ENCODE assay signal across 23 cellular contexts in the genomic region with DNA sequence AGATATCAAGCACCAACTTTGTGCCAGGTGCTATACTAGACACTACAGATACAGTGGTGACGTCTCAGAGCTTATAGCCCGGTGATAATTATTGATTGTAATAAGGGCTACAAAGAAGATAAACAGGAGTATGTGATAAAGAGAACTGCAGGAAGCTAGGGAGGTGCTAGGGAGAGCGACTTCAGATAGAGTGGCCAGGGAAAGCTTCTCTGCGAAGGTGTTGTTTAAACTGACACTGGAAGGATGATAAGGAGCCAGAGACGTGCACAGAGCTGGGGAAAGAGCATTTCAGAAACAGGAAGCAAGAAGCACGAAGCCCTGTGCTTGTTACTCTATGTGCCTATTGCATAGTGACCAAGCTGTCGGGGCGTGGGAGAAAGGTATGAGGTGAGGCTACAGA. TPM values are rescaled to one million over a fixed set of nuclear protein-coding genes. Genes with fewer than 3 reads are reported as not detected.
DNase-seq lines count a peak whose midpoint lies in the region; ATAC-seq, FAIRE-seq and TF ChIP-seq lines count a peak whose summit lies in the region.
"Had no signal": no experiment of that assay in that cellular context is flagged by ENCODE, and none has a peak within 500 bp of the region (broad histone marks: within the 10 kb centered on the region; RNA-seq: fewer than 3 reads in every experiment).

No MANE protein-coding gene starts in this region.

- peak overlapping the region; percentile 12 for H3K4me2 ChIP-seq in neural progenitor cell

- H3K9me3 ChIP-seq in Caco-2: no peaks in the 10 kb centered on the region
- H3K9me3 ChIP-seq in endodermal cell (ENCODE audit: control insufficient read depth, low read length): no peaks in the 10 kb centered on the region
- no peaks in the 10 kb centered on the region for H3K9me3 ChIP-seq in neural progenitor cell (ENCODE audit: low read depth)
- no peaks in the 10 kb centered on the region for H3K9me3 ChIP-seq in CD8-positive, alpha-beta memory T cell (ENCODE audit: low read length)
- H3K9me3 ChIP-seq: SJSA1 had no signal

- H3K9ac ChIP-seq in endodermal cell (ENCODE audit: extremely low read depth, low read length, poor library complexity, severe bottlenecking) (no peak overlapping the region), neural progenitor cell (no peak overlapping the region)

- H3K4me1 Mint-ChIP-seq in Caco-2 (ENCODE audit: low read depth, unreplicated experiment) (peaks cover 17% of the 10 kb centered on the region), endodermal cell (peaks cover 68% of the 10 kb centered on the region), neural progenitor cell (peaks cover 71% of the 10 kb centered on the region)
- H3K4me1 Mint-ChIP-seq in CD8-positive, alpha-beta memory T cell: no peaks in the 10 kb centered on the region
- H3K4me1 Mint-ChIP-seq in activated CD8-positive, alpha-beta T cell treated with anti-CD3 and anti-CD28 coated beads for 36 hours (ENCODE audit: low read depth): no peaks in the 10 kb centered on the region

- H3K27ac Mint-ChIP-seq in Caco-2 (ENCODE audit: unreplicated experiment) (no peak overlapping the region), endodermal cell (peak overlapping the region; percentile 64), neural progenitor cell (peak overlapping the region; percentile 84)
- no peak overlapping the region for H3K27ac Mint-ChIP-seq in CD8-positive, alpha-beta memory T cell
- no peak overlapping the region for H3K27ac Mint-ChIP-seq in activated CD8-positive, alpha-beta T cell treated with anti-CD3 and anti-CD28 coated beads for 36 hours
- H3K27ac Mint-ChIP-seq: HFFc6 had no signal

- H4K20me1 ChIP-seq in neural progenitor cell (ENCODE audit: low read depth): no peaks in the 10 kb centered on the region

- H3K4me3 ChIP-seq in Caco-2 (ENCODE audit: low read depth, low read length): no peak overlapping the region
- H3K4me3 ChIP-seq in endodermal cell (ENCODE audit: low read length): no peak overlapping the region
- no peak overlapping the region for H3K4me3 ChIP-seq in neural progenitor cell
- no peak overlapping the region for H3K4me3 ChIP-seq in CD8-positive, alpha-beta memory T cell (ENCODE audit: low read length)
- H3K4me3 ChIP-seq: K562, SJSA1 had no signal

- TF ChIP-seq CTCF in Caco-2 (IDR thresholded peaks at IDR 0.05; ENCODE audit: insufficient read depth in 1 of 2, low read depth in 1 of 2, low read length in 1 of 2, severe bottlenecking in 1 of 2, unreplicated experiment in 1 of 2): no peak
- TF ChIP-seq CTCF in endodermal cell (conservative IDR thresholded peaks at IDR 0.05): no peak
- no peak for TF ChIP-seq CTCF in neural progenitor cell (IDR thresholded peaks at IDR 0.05)
- no peak for TF ChIP-seq CTCF in activated CD8-positive, alpha-beta T cell treated with anti-CD3 and anti-CD28 coated beads for 36 hours (IDR thresholded peaks at IDR 0.05)

- POLR2A ChIA-PET in Caco-2 (lab: Charles Lee): no interaction called here
- POLR2A ChIA-PET in CD8-positive, alpha-beta memory T cell (lab: Charles Lee): no interaction called here
- POLR2A ChIA-PET in activated CD8-positive, alpha-beta T cell treated with anti-CD3 and anti-CD28 coated beads for 36 hours (lab: Charles Lee): no interaction called here

- H3K79me2 ChIP-seq in neural progenitor cell (ENCODE audit: low read depth): peaks cover 4% of the 10 kb centered on the region

- ATAC-seq in activated CD8-positive, alpha-beta T cell treated with anti-CD3 and anti-CD28 coated beads for 36 hours: no peak
- ATAC-seq: HepG2, K562, Panc1 had no signal

- H3K36me3 ChIP-seq in Caco-2 (ENCODE audit: control insufficient read depth, insufficient read depth, low read length): no peaks in the 10 kb centered on the region
- H3K36me3 ChIP-seq in endodermal cell (ENCODE audit: control insufficient read depth, insufficient read depth, low read length): no peaks in the 10 kb centered on the region
- no peaks in the 10 kb centered on the region for H3K36me3 ChIP-seq in neural progenitor cell
- H3K36me3 ChIP-seq in CD8-positive, alpha-beta memory T cell (ENCODE audit: insufficient read depth, low read length): no peaks in the 10 kb centered on the region
- H3K36me3 ChIP-seq: SJSA1 had no signal

- WGBS in endodermal cell (ENCODE audit: insufficient coverage in 1 of 2, insufficient read length in 1 of 2), 2 experiments: 25 to 33% methylated on average over 4 to 8 of the region's 8 CpGs

- H3K36me3 Mint-ChIP-seq in Caco-2 (ENCODE audit: insufficient read depth, unreplicated experiment) (no peaks in the 10 kb centered on the region), endodermal cell (ENCODE audit: low read depth) (no peaks in the 10 kb centered on the region), neural progenitor cell (no peaks in the 10 kb centered on the region)
- no peaks in the 10 kb centered on the region for H3K36me3 Mint-ChIP-seq in CD8-positive, alpha-beta memory T cell
- no peaks in the 10 kb centered on the region for H3K36me3 Mint-ChIP-seq in activated CD8-positive, alpha-beta T cell treated with anti-CD3 and anti-CD28 coated beads for 36 hours (ENCODE audit: low read depth)

- H3K4me1 ChIP-seq in Caco-2 (no peaks in the 10 kb centered on the region; the same call in 1 of the 2 replicates), endodermal cell (ENCODE audit: control insufficient read depth, insufficient read depth, low read length) (peaks cover 30% of the 10 kb centered on the region), neural progenitor cell (peaks cover 71% of the 10 kb centered on the region)
- H3K4me1 ChIP-seq in CD8-positive, alpha-beta memory T cell (ENCODE audit: insufficient read depth, low read length): no peaks in the 10 kb centered on the region
- H3K4me1 ChIP-seq: SJSA1 had no signal

- H3K27me3 Mint-ChIP-seq in Caco-2 (ENCODE audit: insufficient read depth, unreplicated experiment) (peaks cover 7% of the 10 kb centered on the region), endodermal cell (ENCODE audit: insufficient read depth) (peaks cover 3% of the 10 kb centered on the region), neural progenitor cell (ENCODE audit: insufficient read depth, low read depth) (peaks cover 7% of the 10 kb centered on the region)
- H3K27me3 Mint-ChIP-seq in CD8-positive, alpha-beta memory T cell: peaks cover 15 to 34% of the 10 kb centered on the region in 2 donors
- H3K27me3 Mint-ChIP-seq in activated CD8-positive, alpha-beta T cell treated with anti-CD3 and anti-CD28 coated beads for 36 hours: peaks cover 33% of the 10 kb centered on the region

- H3F3A ChIP-seq in neural progenitor cell (ENCODE audit: low read depth): peaks cover 51% of the 10 kb centered on the region

- FAIRE-seq in HTR-8/SVneo (lab: Jason Lieb, UNC) (peak; percentile 80), RCC 7860 (lab: Jason Lieb, UNC) (no peak)
- FAIRE-seq: A204.1, H54, HepG2, K562 had no signal

- DNase-seq in Caco-2 (no peak), HTR-8/SVneo (ENCODE audit: insufficient read length, low spot score) (no peak), endodermal cell (peak; percentile 71), neural progenitor cell (ENCODE audit: low spot score) (no peak), RCC 7860 (ENCODE audit: low spot score) (no peak)
- no peak for DNase-seq in CD8-positive, alpha-beta memory T cell
- DNase-seq in activated CD8-positive, alpha-beta T cell treated with anti-CD3 and anti-CD28 coated beads for 36 hours: no peak
- DNase-seq: DMS79, HFFc6, MM.1S, NCI-H1092 treated with DMSO at 0.1 percent for 48 hours, NCI-H1436 treated with DMSO at 0.1 percent for 48 hours, NCI-H2029 treated with DMSO at 0.1 percent for 48 hours, NCI-H226, NCI-H510A treated with DMSO at 0.1 percent for 48 hours, NCI-H748 treated with DMSO at 0.1 percent for 48 hours had no signal

- H3K4me3 Mint-ChIP-seq in Caco-2 (ENCODE audit: unreplicated experiment) (peak overlapping the region; percentile 5), endodermal cell (peak overlapping the region; percentile 3), neural progenitor cell (no peak overlapping the region)
- H3K4me3 Mint-ChIP-seq in CD8-positive, alpha-beta memory T cell: no peak overlapping the region
- H3K4me3 Mint-ChIP-seq in activated CD8-positive, alpha-beta T cell treated with anti-CD3 and anti-CD28 coated beads for 36 hours: no peak overlapping the region
- H3K4me3 Mint-ChIP-seq: HFFc6 had no signal

- BruUV-seq in Caco-2 (replicated peaks; lab: Mats Ljungman, UMichigan): no TSS peak

- H3K27ac ChIP-seq in endodermal cell (ENCODE audit: low read depth, low read length) (no peak overlapping the region), neural progenitor cell (no peak overlapping the region)
- H3K27ac ChIP-seq in CD8-positive, alpha-beta memory T cell (ENCODE audit: low read depth, low read length): no peak overlapping the region
- H3K27ac ChIP-seq: C4-2B, SJSA1 had no signal

- peak overlapping the region; percentile 66 for H2AFZ ChIP-seq in neural progenitor cell (replicated peaks)

- no peaks in the 10 kb centered on the region; the same call in 1 of the 2 replicates for H3K27me3 ChIP-seq in Caco-2 (replicated peaks; ENCODE audit: control insufficient read depth, insufficient read depth, low read length)
- no peaks in the 10 kb centered on the region for H3K27me3 ChIP-seq in endodermal cell (ENCODE audit: control insufficient read depth, insufficient read depth, low read length, poor library complexity, severe bottlenecking)
- no peaks in the 10 kb centered on the region for H3K27me3 ChIP-seq in neural progenitor cell
- peaks cover 3% of the 10 kb centered on the region for H3K27me3 ChIP-seq in CD8-positive, alpha-beta memory T cell (ENCODE audit: insufficient read depth, low read length, poor library complexity, severe bottlenecking)

- H3K9me3 Mint-ChIP-seq in Caco-2 (ENCODE audit: unreplicated experiment) (no peaks in the 10 kb centered on the region), endodermal cell (no peaks in the 10 kb centered on the region), neural progenitor cell (no peaks in the 10 kb centered on the region)
- H3K9me3 Mint-ChIP-seq in CD8-positive, alpha-beta memory T cell: no peaks in the 10 kb centered on the region
- H3K9me3 Mint-ChIP-seq in activated CD8-positive, alpha-beta T cell treated with anti-CD3 and anti-CD28 coated beads for 36 hours: no peaks in the 10 kb centered on the region

- CTCF ChIA-PET in Caco-2 (lab: Charles Lee): no interaction called here
- CTCF ChIA-PET in CD8-positive, alpha-beta memory T cell (lab: Charles Lee): interaction anchor here (1.2 kb wide), 1 partner anchor 9 kb away, joined by 3 read pairs; no protein-coding TSS in a partner anchor
- CTCF ChIA-PET in activated CD8-positive, alpha-beta T cell treated with anti-CD3 and anti-CD28 coated beads for 36 hours (lab: Charles Lee): no interaction called here

- intact Hi-C loops in Caco-2 (cut with micrococcal nuclease; ENCODE audit: unreplicated experiment): no loop called here
- intact Hi-C loops in activated CD8-positive, alpha-beta T cell treated with anti-CD3 and anti-CD28 coated beads for 36 hours (cut with micrococcal nuclease): no loop called here

RNA-seq across cellular contexts. Expression of a gene that starts 48.1 kb away (rescaled TPM):
- total RNA-seq in Caco-2 (2022) (not detected in 2 replicates), endodermal cell (100 to 1,000 TPM; 321 to 348 TPM), neural progenitor cell (ENCODE audit: low replicate concordance) (453 and 513 TPM in 2 replicates)
- 103 TPM for polyA plus RNA-seq in endodermal cell (2013, experiment 1 of 2)
- 110 TPM for polyA plus RNA-seq in endodermal cell (2013, experiment 2 of 2)
- not detected for total RNA-seq in CD8-positive, alpha-beta memory T cell
- not detected for polyA plus RNA-seq in CD8-positive, alpha-beta memory T cell
- total RNA-seq in activated CD8-positive, alpha-beta T cell treated with anti-CD3 and anti-CD28 coated beads for 36 hours: not detected
- total RNA-seq: HepG2, HFFc6, K562, SJSA1 had no signal
- polyA plus RNA-seq: HepG2, K562 had no signal

Comparison
In these comparisons a context has a peak if more than half of its experiments do, and no peak if none do; other contexts are left out.
1. H3K27ac Mint-ChIP-seq: peak in endodermal cell (single experiment) and neural progenitor cell (single experiment); none in Caco-2 (single experiment), CD8-positive, alpha-beta memory T cell (0 of 8) and activated CD8-positive, alpha-beta T cell treated with anti-CD3 and anti-CD28 coated beads for 36 hours (single experiment).
2. H3K4me3 Mint-ChIP-seq: peak in Caco-2 (single experiment) and endodermal cell (single experiment); none in neural progenitor cell (single experiment), CD8-positive, alpha-beta memory T cell (0 of 7) and activated CD8-positive, alpha-beta T cell treated with anti-CD3 and anti-CD28 coated beads for 36 hours (single experiment).
3. RNA of a gene that starts 48.1 kb away (total RNA-seq): 453 to 513 TPM in neural progenitor cell and 321 to 348 TPM in endodermal cell; not detected in Caco-2, not detected in CD8-positive, alpha-beta memory T cell and not detected in activated CD8-positive, alpha-beta T cell treated with anti-CD3 and anti-CD28 coated beads for 36 hours; every median in the first group is over 100 times any median in the second.